ENCODE assay signal across 1 cellular context in the genomic region with DNA sequence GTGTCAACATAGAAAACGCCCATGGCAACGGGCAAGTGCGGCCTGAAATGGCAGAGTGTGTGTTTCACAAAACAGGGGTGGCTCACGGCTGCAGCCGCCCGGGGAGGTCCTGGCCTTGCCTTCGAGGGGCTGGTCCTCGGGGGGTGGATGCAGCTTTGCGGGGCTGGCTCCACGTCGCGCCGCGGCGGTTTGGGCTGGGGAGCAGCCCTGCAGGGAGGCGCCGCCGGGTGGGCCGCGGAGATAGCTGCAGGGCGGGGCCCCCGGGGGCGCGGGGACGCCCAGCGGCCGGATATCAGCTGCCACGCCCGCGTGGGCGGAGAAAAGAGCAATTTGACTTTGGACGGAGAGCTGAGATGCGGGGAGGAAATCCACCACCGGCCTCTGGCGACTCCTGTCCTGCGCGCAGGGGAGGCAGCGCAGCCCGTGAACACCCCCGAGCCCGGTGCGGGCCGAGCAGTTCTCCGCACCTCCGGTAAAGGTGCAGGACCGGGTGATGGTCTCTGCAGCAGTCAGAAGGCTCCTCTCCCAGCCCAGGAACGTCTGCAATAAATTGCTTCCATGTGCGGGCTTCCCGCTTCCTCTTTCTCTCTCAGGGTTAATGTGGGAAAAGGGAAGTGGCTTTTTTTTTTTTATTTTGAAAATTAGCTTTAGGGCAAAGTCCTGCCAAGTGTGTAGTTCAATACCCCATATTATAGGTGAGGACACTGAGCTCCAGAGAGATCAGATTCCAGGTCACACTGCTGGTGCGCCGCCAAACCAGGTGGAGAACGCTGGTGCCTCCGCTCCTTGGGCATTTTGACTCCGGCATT.
TF ChIP-seq lines count a peak whose summit lies in the region.

No MANE protein-coding gene starts in this region.

TF ChIP-seq in HepG2, 621 proteins besides CTCF, POLR2A, EP300 and RAD21 (continued from another document and continues in another):
- TF ChIP-seq BRCA1 (CRISPR knock-in tag; IDR thresholded peaks at IDR 0.05) (peak; percentile 37; the same call in 1 of the 2 replicates), POLR2AphosphoS5 (IDR thresholded peaks at IDR 0.05; ENCODE audit: low read depth, low read length) (peak; percentile 83), ZBTB42 (CRISPR knock-in tag; IDR thresholded peaks at IDR 0.05) (no peak; the same call in 1 of the 2 replicates), U2AF2 (IDR thresholded peaks at IDR 0.05; ENCODE audit: low read depth, low read length) (no peak), PCBP1 (IDR thresholded peaks at IDR 0.05; ENCODE audit: borderline replicate concordance, low read depth, low read length) (no peak), HNRNPL (IDR thresholded peaks at IDR 0.05; ENCODE audit: low read depth, low read length) (no peak), PAX8 (CRISPR knock-in tag; IDR thresholded peaks at IDR 0.05; ENCODE audit: borderline replicate concordance) (no peak), SMAD1 (CRISPR knock-in tag; IDR thresholded peaks at IDR 0.05; ENCODE audit: borderline replicate concordance, low read depth) (no peak), SMARCE1 (IDR thresholded peaks at IDR 0.05; ENCODE audit: borderline replicate concordance) (no peak), MAF1 (CRISPR knock-in tag; IDR thresholded peaks at IDR 0.05; ENCODE audit: borderline replicate concordance) (peak; percentile 56; the same call in 1 of the 2 replicates), ZSCAN30 (CRISPR knock-in tag; IDR thresholded peaks at IDR 0.05) (no peak), ARID2 (CRISPR knock-in tag; IDR thresholded peaks at IDR 0.05; ENCODE audit: borderline replicate concordance) (peak; percentile 89; the same call in 1 of the 2 replicates), ZNF605 (CRISPR knock-in tag; IDR thresholded peaks at IDR 0.05) (no peak), ZNF660 (CRISPR knock-in tag; IDR thresholded peaks at IDR 0.05; ENCODE audit: borderline replicate concordance, low read depth) (no peak), ZFY (CRISPR knock-in tag; IDR thresholded peaks at IDR 0.05) (peak; percentile 86), ZNF607 (CRISPR knock-in tag; IDR thresholded peaks at IDR 0.05; ENCODE audit: borderline replicate concordance) (no peak), ZNF644 (CRISPR knock-in tag; IDR thresholded peaks at IDR 0.05; ENCODE audit: low read depth) (no peak), SRSF9 (IDR thresholded peaks at IDR 0.05; ENCODE audit: borderline replicate concordance, insufficient read depth, low read depth, low read length, poor library complexity, severe bottlenecking) (no peak), ZNF296 (CRISPR knock-in tag; conservative IDR thresholded peaks at IDR 0.05) (no peak), FOSL2 (CRISPR knock-in tag; IDR thresholded peaks at IDR 0.05) (peak; percentile 41), MTF2 (CRISPR knock-in tag; IDR thresholded peaks at IDR 0.05; ENCODE audit: borderline replicate concordance) (no peak), ZMYM4 (CRISPR knock-in tag; IDR thresholded peaks at IDR 0.05) (peak; percentile 58; the same call in 1 of the 2 replicates), KMT2B (CRISPR knock-in tag; IDR thresholded peaks at IDR 0.05) (peak; percentile 62; the same call in 1 of the 2 replicates), PITX1 (CRISPR knock-in tag; IDR thresholded peaks at IDR 0.05) (peak; percentile 49; the same call in 1 of the 2 replicates), NR2F1 (CRISPR knock-in tag; IDR thresholded peaks at IDR 0.05) (no peak), ZNF225 (CRISPR knock-in tag; IDR thresholded peaks at IDR 0.05) (no peak), HOXA5 (CRISPR knock-in tag; IDR thresholded peaks at IDR 0.05) (no peak; the same call in 1 of the 2 replicates), ZEB1 (IDR thresholded peaks at IDR 0.05; ENCODE audit: insufficient replicate concordance, low read depth) (no peak), AGO2 (optimal IDR thresholded peaks at IDR 0.05; ENCODE audit: low read depth, low read length) (peak; percentile 57), HNF4A (CRISPR knock-in tag; IDR thresholded peaks at IDR 0.05) (peak; percentile 70)
- TF ChIP-seq, protein P1, sequence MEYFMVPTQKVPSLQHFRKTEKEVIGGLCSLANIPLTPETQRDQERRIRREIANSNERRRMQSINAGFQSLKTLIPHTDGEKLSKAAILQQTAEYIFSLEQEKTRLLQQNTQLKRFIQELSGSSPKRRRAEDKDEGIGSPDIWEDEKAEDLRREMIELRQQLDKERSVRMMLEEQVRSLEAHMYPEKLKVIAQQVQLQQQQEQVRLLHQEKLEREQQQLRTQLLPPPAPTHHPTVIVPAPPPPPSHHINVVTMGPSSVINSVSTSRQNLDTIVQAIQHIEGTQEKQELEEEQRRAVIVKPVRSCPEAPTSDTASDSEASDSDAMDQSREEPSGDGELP (IDR thresholded peaks at IDR 0.05; ENCODE audit: borderline replicate concordance, low read depth), result peak; percentile 71; the same call in 1 of the 2 replicates
- TF ChIP-seq, protein P2, sequence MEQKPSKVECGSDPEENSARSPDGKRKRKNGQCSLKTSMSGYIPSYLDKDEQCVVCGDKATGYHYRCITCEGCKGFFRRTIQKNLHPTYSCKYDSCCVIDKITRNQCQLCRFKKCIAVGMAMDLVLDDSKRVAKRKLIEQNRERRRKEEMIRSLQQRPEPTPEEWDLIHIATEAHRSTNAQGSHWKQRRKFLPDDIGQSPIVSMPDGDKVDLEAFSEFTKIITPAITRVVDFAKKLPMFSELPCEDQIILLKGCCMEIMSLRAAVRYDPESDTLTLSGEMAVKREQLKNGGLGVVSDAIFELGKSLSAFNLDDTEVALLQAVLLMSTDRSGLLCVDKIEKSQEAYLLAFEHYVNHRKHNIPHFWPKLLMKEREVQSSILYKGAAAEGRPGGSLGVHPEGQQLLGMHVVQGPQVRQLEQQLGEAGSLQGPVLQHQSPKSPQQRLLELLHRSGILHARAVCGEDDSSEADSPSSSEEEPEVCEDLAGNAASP (CRISPR knock-in tag; IDR thresholded peaks at IDR 0.05; ENCODE audit: borderline replicate concordance), result peak; percentile 17; the same call in 1 of the 2 replicates
- TF ChIP-seq, protein P3, sequence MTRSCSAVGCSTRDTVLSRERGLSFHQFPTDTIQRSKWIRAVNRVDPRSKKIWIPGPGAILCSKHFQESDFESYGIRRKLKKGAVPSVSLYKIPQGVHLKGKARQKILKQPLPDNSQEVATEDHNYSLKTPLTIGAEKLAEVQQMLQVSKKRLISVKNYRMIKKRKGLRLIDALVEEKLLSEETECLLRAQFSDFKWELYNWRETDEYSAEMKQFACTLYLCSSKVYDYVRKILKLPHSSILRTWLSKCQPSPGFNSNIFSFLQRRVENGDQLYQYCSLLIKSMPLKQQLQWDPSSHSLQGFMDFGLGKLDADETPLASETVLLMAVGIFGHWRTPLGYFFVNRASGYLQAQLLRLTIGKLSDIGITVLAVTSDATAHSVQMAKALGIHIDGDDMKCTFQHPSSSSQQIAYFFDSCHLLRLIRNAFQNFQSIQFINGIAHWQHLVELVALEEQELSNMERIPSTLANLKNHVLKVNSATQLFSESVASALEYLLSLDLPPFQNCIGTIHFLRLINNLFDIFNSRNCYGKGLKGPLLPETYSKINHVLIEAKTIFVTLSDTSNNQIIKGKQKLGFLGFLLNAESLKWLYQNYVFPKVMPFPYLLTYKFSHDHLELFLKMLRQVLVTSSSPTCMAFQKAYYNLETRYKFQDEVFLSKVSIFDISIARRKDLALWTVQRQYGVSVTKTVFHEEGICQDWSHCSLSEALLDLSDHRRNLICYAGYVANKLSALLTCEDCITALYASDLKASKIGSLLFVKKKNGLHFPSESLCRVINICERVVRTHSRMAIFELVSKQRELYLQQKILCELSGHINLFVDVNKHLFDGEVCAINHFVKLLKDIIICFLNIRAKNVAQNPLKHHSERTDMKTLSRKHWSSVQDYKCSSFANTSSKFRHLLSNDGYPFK (CRISPR knock-in tag; IDR thresholded peaks at IDR 0.05; ENCODE audit: borderline replicate concordance), result no peak
- TF ChIP-seq, protein P4, sequence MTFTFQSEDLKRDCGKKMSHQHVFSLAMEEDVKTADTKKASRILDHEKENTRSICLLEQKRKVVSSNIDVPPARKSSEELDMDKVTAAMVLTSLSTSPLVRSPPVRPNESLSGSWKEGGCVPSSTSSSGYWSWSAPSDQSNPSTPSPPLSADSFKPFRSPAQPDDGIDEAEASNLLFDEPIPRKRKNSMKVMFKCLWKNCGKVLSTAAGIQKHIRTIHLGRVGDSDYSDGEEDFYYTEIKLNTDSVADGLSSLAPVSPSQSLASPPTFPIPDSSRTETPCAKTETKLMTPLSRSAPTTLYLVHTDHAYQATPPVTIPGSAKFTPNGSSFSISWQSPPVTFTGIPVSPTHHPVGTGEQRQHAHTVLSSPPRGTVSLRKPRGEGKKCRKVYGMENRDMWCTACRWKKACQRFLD (CRISPR knock-in tag; IDR thresholded peaks at IDR 0.05; ENCODE audit: borderline replicate concordance), result no peak
- TF ChIP-seq, protein P5, sequence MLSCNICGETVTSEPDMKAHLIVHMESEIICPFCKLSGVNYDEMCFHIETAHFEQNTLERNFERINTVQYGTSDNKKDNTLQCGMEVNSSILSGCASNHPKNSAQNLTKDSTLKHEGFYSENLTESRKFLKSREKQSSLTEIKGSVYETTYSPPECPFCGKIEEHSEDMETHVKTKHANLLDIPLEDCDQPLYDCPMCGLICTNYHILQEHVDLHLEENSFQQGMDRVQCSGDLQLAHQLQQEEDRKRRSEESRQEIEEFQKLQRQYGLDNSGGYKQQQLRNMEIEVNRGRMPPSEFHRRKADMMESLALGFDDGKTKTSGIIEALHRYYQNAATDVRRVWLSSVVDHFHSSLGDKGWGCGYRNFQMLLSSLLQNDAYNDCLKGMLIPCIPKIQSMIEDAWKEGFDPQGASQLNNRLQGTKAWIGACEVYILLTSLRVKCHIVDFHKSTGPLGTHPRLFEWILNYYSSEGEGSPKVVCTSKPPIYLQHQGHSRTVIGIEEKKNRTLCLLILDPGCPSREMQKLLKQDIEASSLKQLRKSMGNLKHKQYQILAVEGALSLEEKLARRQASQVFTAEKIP (CRISPR knock-in tag; IDR thresholded peaks at IDR 0.05; ENCODE audit: borderline replicate concordance), result no peak
- TF ChIP-seq, protein P6, sequence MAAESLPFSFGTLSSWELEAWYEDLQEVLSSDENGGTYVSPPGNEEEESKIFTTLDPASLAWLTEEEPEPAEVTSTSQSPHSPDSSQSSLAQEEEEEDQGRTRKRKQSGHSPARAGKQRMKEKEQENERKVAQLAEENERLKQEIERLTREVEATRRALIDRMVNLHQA (CRISPR knock-in tag; IDR thresholded peaks at IDR 0.05), result no peak
- TF ChIP-seq, protein P7, sequence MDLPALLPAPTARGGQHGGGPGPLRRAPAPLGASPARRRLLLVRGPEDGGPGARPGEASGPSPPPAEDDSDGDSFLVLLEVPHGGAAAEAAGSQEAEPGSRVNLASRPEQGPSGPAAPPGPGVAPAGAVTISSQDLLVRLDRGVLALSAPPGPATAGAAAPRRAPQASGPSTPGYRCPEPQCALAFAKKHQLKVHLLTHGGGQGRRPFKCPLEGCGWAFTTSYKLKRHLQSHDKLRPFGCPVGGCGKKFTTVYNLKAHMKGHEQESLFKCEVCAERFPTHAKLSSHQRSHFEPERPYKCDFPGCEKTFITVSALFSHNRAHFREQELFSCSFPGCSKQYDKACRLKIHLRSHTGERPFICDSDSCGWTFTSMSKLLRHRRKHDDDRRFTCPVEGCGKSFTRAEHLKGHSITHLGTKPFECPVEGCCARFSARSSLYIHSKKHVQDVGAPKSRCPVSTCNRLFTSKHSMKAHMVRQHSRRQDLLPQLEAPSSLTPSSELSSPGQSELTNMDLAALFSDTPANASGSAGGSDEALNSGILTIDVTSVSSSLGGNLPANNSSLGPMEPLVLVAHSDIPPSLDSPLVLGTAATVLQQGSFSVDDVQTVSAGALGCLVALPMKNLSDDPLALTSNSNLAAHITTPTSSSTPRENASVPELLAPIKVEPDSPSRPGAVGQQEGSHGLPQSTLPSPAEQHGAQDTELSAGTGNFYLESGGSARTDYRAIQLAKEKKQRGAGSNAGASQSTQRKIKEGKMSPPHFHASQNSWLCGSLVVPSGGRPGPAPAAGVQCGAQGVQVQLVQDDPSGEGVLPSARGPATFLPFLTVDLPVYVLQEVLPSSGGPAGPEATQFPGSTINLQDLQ (CRISPR knock-in tag; IDR thresholded peaks at IDR 0.05), result no peak
- TF ChIP-seq, protein P8, sequence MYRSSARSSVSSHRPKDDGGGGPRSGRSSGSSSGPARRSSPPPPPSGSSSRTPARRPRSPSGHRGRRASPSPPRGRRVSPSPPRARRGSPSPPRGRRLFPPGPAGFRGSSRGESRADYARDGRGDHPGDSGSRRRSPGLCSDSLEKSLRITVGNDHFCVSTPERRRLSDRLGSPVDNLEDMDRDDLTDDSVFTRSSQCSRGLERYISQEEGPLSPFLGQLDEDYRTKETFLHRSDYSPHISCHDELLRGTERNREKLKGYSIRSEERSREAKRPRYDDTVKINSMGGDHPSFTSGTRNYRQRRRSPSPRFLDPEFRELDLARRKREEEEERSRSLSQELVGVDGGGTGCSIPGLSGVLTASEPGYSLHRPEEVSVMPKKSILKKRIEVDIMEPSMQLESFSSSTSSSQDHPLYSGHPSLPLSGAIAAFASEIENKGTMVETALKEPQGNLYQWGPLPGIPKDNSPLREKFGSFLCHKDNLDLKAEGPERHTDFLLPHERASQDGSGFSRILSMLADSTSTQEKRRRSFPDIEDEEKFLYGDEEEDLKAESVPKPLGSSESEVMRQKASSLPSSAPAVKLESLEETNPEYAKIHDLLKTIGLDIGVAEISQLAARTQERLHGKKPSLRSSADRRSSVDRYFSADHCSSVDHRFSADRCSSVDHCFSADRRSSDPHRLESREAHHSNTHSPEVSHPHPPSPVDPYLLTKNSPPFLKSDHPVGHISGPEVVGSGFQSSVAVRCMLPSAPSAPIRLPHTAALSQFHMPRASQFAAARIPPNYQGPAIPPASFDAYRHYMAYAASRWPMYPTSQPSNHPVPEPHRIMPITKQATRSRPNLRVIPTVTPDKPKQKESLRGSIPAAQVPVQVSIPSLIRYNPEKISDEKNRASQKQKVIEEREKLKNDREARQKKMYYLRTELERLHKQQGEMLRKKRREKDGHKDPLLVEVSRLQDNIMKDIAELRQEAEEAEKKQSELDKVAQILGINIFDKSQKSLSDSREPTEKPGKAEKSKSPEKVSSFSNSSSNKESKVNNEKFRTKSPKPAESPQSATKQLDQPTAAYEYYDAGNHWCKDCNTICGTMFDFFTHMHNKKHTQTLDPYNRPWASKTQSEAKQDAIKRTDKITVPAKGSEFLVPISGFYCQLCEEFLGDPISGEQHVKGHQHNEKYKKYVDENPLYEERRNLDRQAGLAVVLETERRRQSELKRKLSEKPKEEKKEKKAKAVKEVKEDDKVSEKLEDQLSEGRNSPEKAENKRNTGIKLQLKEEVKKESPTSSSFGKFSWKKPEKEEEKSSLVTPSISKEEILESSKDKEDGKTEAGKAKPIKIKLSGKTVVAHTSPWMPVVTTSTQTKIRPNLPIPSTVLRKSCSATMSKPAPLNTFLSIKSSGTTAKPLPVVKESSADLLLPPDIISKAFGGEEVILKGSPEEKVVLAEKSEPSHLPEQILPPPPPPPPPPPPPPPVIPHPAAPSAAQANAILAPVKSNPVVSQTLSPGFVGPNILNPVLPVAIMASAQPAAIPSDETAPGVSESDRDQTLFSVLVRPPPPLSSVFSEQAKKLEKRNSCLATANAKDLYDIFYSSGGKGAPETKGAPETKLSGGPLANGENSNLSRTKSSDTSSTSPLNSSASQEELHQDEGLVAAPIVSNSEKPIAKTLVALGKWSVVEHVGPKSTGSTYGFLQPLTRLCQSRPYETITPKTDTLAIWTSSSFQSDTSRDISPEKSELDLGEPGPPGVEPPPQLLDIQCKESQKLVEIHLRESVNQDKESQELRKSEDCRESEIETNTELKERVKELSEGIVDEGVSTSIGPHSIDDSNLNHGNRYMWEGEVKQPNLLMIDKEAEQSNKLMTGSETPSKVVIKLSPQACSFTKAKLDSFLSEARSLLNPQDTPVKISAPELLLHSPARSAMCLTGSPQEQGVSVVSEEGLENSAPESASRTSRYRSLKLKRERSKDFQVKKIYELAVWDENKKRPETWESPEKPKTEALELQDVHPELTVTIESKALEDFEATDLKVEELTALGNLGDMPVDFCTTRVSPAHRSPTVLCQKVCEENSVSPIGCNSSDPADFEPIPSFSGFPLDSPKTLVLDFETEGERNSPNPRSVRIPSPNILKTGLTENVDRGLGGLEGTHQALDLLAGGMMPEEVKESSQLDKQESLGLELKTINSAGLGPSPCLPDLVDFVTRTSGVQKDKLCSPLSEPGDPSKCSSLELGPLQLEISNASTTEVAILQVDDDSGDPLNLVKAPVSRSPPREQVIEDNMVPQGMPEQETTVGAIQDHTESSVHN (CRISPR knock-in tag; IDR thresholded peaks at IDR 0.05), result no peak
